8 cellular contexts compared by ENCODE assay signal in the genomic region with DNA sequence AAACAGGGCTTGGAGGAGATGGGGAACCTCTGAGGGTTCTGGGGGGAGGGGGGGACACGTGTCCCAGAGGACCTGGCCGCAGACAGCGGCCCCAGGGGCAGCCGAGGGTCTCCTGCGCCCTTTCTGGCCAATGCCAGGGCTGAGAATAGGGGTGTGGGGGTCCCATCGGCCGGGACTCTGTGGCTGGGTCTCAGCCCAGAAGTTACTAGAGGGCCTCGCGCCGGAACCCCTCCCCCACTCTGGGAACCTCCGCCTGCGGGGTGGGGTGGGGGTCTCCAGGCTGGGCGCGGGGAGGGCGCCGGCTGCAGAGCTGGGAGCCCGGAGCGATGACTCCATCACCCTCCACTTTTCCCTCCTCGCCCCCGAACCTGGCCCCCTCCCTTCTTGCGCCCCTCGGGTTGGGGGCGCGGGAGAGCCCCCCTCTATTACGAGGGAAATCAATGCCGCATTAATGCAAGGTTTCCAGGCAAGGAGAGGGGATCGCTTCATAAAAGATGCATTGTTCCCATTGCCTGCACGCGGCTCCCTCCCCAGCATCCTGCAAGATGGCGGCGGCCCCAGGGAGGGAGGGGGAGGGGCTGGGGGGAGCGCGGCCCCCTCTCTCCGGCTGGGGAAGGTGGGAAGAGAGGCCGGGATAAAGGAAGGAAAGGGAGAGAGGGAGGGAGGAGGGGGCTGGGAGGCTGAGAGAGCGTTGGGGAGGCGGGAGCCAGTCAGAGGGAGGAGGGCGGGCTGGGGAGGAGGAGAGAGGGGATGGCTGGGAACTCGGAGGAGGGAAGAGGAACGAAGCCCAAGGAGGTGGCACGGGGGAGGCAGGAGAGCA.
DNase-seq lines count a peak whose midpoint lies in the region; ATAC-seq and TF ChIP-seq lines count a peak whose summit lies in the region.
"Not testable (repeated sequence)": the region's sequence is repeated elsewhere in the genome, so short reads cannot be mapped to it uniquely, and the experiment has no call there.

No MANE protein-coding gene starts in this region.

- H3K4ac ChIP-seq in trophoblast cell (ENCODE audit: low read depth, low read length), result not testable (repeated sequence)

- H3K14ac ChIP-seq in trophoblast cell (ENCODE audit: low read length), result not testable (repeated sequence)

- H3K23ac ChIP-seq in trophoblast cell (ENCODE audit: low read length), result not testable (repeated sequence)

- H4K91ac ChIP-seq in trophoblast cell (ENCODE audit: low read depth, low read length), result peak overlapping the region; percentile 89

- peak overlapping the region; percentile 66 for H3K4me2 ChIP-seq in trophoblast cell (ENCODE audit: low read length)

- H3K27ac ChIP-seq in SJCRH30 (peak overlapping the region; percentile 71), esophagus squamous epithelium (peak overlapping the region in 3 of 4 donors; percentile 5 to 19 (median 9))
- not testable (repeated sequence) for H3K27ac ChIP-seq in trophoblast cell (ENCODE audit: low read depth, low read length); upper lobe of right lung

- H3K9ac ChIP-seq in trophoblast cell (ENCODE audit: low read length), result not testable (repeated sequence)

- H3K9me3 ChIP-seq in SJCRH30 (replicated peaks); esophagus squamous epithelium; trophoblast cell (ENCODE audit: insufficient read depth, low read depth, low read length); upper lobe of right lung: not testable (repeated sequence)

- not testable (repeated sequence) for H2BK12ac ChIP-seq in trophoblast cell (ENCODE audit: low read length)

- not testable (repeated sequence) for H4K12ac ChIP-seq in trophoblast cell (ENCODE audit: low read depth, low read length)

- not testable (repeated sequence) for H3K18ac ChIP-seq in trophoblast cell (ENCODE audit: low read length)

- not testable (repeated sequence) for H2AK5ac ChIP-seq in trophoblast cell (ENCODE audit: low read length)

- not testable (repeated sequence) for H2BK5ac ChIP-seq in trophoblast cell (ENCODE audit: low read depth, low read length, poor library complexity)

- not testable (repeated sequence) for H3K27me3 ChIP-seq in SJCRH30; esophagus squamous epithelium; trophoblast cell (ENCODE audit: insufficient read depth, low read length); upper lobe of right lung

- H3K36me3 ChIP-seq in SJCRH30; esophagus squamous epithelium; trophoblast cell (ENCODE audit: control insufficient read depth in 1 of 2, insufficient read depth in 2 of 2, low read length in 2 of 2); upper lobe of right lung: not testable (repeated sequence)

- H3K4me3 ChIP-seq in SJCRH30, result peak overlapping the region; percentile 75
- H3K4me3 ChIP-seq in esophagus squamous epithelium, result peak overlapping the region; percentile 33 to 70 (median 49)
- peak overlapping the region; percentile 64 for H3K4me3 ChIP-seq in trophoblast cell (ENCODE audit: low read depth, low read length)
- peak overlapping the region; percentile 45 for H3K4me3 ChIP-seq in upper lobe of right lung

- DNase-seq in DMS79 (lab: John Stamatoyannopoulos, UW) (peak; percentile 60), NCI-H1436 (lab: John Stamatoyannopoulos, UW) (peak; percentile 61), SJCRH30 (peak; percentile 91 to 92), amniotic epithelial cell (ENCODE audit: low read depth) (peak; percentile 88), left colon (peak; percentile 33 to 66)
- not testable (repeated sequence) for DNase-seq in esophagus squamous epithelium (lab: John Stamatoyannopoulos, UW); trophoblast cell; upper lobe of right lung

- not testable (repeated sequence) for TF ChIP-seq CTCF in esophagus squamous epithelium (IDR thresholded peaks at IDR 0.05); upper lobe of right lung (IDR thresholded peaks at IDR 0.05)

- not testable (repeated sequence) for H3K79me2 ChIP-seq in trophoblast cell (ENCODE audit: control insufficient read depth, insufficient read depth, low read length, poor library complexity)

- not testable (repeated sequence) for H3K4me1 ChIP-seq in SJCRH30; trophoblast cell (ENCODE audit: control insufficient read depth in 1 of 2, insufficient read depth in 2 of 2, low read length in 2 of 2); upper lobe of right lung
- H3K4me1 ChIP-seq in esophagus squamous epithelium, result peaks cover 0 to 17% (median 0%) of the 10 kb centered on the region in 3 donors

- WGBS in esophagus squamous epithelium, 2 donors, result 0% methylated on average over 1 of the region's 41 CpGs
- no CpG with 5 or more reads among the region's 41 CpGs for WGBS in trophoblast cell (ENCODE audit: extremely low coverage, insufficient coverage, insufficient read length)

- H3K79me1 ChIP-seq in trophoblast cell (ENCODE audit: low read length), result not testable (repeated sequence)

- H4K8ac ChIP-seq in trophoblast cell (ENCODE audit: low read depth, low read length), result peak overlapping the region; percentile 71

- not testable (repeated sequence) for H2AFZ ChIP-seq in trophoblast cell (ENCODE audit: insufficient read depth, low read length, poor library complexity)

- peak overlapping the region; percentile 43 for H2BK120ac ChIP-seq in trophoblast cell (ENCODE audit: insufficient read depth, low read length, poor library complexity)

- intact Hi-C loops in esophagus squamous epithelium (cut with DNase I); left colon (cut with DNase I, micrococcal nuclease); upper lobe of right lung (cut with DNase I): not testable (repeated sequence)

- ATAC-seq in left colon (peak; percentile 78), upper lobe of right lung (peak; percentile 69)

- TF ChIP-seq POLR2A in esophagus squamous epithelium (IDR thresholded peaks at IDR 0.05), result not testable (repeated sequence)
